ENCODE assay signal across 1 cellular context in the genomic region with DNA sequence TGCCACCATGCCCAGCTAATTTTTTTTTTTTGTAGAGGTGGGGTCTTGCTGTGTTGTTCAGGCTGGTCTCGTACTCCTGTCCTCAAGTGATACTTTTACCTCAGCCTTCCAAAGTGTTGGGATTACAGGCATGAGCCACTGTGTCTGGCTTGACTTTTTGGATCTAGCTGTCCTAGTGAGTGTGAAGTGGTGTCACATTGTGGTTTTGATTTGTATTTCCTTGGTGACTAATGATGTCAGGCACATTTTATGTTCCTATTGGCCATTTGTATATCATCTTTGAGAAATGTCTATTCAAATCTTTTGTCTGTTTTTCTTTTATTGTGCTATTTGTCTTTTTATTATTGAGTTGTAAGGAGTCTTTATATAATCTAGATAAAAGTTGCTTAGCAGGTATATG.
TF ChIP-seq lines count a peak whose summit lies in the region.

No MANE protein-coding gene starts in this region.

TF ChIP-seq in GM23338, 12 proteins besides CTCF, POLR2A, EP300 and RAD21 (continued from another document):
- TF ChIP-seq, protein P1, sequence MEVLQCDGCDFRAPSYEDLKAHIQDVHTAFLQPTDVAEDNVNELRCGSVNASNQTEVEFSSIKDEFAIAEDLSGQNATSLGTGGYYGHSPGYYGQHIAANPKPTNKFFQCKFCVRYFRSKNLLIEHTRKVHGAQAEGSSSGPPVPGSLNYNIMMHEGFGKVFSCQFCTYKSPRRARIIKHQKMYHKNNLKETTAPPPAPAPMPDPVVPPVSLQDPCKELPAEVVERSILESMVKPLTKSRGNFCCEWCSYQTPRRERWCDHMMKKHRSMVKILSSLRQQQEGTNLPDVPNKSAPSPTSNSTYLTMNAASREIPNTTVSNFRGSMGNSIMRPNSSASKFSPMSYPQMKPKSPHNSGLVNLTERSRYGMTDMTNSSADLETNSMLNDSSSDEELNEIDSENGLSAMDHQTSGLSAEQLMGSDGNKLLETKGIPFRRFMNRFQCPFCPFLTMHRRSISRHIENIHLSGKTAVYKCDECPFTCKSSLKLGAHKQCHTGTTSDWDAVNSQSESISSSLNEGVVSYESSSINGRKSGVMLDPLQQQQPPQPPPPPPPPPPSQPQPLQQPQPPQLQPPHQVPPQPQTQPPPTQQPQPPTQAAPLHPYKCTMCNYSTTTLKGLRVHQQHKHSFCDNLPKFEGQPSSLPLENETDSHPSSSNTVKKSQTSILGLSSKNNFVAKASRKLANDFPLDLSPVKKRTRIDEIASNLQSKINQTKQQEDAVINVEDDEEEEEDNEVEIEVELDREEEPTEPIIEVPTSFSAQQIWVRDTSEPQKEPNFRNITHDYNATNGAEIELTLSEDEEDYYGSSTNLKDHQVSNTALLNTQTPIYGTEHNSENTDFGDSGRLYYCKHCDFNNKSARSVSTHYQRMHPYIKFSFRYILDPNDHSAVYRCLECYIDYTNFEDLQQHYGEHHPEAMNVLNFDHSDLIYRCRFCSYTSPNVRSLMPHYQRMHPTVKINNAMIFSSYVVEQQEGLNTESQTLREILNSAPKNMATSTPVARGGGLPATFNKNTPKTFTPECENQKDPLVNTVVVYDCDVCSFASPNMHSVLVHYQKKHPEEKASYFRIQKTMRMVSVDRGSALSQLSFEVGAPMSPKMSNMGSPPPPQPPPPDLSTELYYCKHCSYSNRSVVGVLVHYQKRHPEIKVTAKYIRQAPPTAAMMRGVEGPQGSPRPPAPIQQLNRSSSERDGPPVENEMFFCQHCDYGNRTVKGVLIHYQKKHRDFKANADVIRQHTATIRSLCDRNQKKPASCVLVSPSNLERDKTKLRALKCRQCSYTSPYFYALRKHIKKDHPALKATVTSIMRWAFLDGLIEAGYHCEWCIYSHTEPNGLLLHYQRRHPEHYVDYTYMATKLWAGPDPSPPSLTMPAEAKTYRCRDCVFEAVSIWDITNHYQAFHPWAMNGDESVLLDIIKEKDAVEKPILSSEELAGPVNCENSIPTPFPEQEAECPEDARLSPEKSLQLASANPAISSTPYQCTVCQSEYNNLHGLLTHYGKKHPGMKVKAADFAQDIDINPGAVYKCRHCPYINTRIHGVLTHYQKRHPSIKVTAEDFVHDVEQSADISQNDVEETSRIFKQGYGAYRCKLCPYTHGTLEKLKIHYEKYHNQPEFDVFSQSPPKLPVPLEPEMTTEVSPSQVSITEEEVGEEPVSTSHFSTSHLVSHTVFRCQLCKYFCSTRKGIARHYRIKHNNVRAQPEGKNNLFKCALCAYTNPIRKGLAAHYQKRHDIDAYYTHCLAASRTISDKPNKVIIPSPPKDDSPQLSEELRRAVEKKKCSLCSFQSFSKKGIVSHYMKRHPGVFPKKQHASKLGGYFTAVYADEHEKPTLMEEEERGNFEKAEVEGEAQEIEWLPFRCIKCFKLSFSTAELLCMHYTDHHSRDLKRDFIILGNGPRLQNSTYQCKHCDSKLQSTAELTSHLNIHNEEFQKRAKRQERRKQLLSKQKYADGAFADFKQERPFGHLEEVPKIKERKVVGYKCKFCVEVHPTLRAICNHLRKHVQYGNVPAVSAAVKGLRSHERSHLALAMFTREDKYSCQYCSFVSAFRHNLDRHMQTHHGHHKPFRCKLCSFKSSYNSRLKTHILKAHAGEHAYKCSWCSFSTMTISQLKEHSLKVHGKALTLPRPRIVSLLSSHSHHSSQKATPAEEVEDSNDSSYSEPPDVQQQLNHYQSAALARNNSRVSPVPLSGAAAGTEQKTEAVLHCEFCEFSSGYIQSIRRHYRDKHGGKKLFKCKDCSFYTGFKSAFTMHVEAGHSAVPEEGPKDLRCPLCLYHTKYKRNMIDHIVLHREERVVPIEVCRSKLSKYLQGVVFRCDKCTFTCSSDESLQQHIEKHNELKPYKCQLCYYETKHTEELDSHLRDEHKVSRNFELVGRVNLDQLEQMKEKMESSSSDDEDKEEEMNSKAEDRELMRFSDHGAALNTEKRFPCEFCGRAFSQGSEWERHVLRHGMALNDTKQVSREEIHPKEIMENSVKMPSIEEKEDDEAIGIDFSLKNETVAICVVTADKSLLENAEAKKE (CRISPR knock-in tag; IDR thresholded peaks at IDR 0.05): no peak
- TF ChIP-seq, protein P2, sequence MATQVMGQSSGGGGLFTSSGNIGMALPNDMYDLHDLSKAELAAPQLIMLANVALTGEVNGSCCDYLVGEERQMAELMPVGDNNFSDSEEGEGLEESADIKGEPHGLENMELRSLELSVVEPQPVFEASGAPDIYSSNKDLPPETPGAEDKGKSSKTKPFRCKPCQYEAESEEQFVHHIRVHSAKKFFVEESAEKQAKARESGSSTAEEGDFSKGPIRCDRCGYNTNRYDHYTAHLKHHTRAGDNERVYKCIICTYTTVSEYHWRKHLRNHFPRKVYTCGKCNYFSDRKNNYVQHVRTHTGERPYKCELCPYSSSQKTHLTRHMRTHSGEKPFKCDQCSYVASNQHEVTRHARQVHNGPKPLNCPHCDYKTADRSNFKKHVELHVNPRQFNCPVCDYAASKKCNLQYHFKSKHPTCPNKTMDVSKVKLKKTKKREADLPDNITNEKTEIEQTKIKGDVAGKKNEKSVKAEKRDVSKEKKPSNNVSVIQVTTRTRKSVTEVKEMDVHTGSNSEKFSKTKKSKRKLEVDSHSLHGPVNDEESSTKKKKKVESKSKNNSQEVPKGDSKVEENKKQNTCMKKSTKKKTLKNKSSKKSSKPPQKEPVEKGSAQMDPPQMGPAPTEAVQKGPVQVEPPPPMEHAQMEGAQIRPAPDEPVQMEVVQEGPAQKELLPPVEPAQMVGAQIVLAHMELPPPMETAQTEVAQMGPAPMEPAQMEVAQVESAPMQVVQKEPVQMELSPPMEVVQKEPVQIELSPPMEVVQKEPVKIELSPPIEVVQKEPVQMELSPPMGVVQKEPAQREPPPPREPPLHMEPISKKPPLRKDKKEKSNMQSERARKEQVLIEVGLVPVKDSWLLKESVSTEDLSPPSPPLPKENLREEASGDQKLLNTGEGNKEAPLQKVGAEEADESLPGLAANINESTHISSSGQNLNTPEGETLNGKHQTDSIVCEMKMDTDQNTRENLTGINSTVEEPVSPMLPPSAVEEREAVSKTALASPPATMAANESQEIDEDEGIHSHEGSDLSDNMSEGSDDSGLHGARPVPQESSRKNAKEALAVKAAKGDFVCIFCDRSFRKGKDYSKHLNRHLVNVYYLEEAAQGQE (IDR thresholded peaks at IDR 0.05; ENCODE audit: unreplicated experiment): no peak
- TF ChIP-seq ZNF331 (CRISPR knock-in tag; IDR thresholded peaks at IDR 0.05; ENCODE audit: low read depth) (no peak), POLR2AphosphoS5 (IDR thresholded peaks at IDR 0.05; ENCODE audit: low read depth) (no peak)
